13 cellular contexts compared by ENCODE assay signal in genomic region chr3:29153811-29154210, GRCh38.
DNase-seq lines count a peak whose midpoint lies in the region; ATAC-seq and TF ChIP-seq lines count a peak whose summit lies in the region.
"Had no signal": no experiment of that assay in that cellular context is flagged by ENCODE, and none has a peak within 500 bp of the region (broad histone marks: within the 10 kb centered on the region; RNA-seq: fewer than 3 reads in every experiment).

No MANE protein-coding gene starts in this region.

- no peak overlapping the region for H3K4me3 ChIP-seq in upper lobe of right lung
- H3K4me3 ChIP-seq: coronary artery, tibial artery had no signal

- H3K36me3 Mint-ChIP-seq in activated T-cell treated with anti-CD3 and anti-CD28 coated beads, Interleukin-2, amount 50 U/mL, for 72 hours (ENCODE audit: insufficient read depth in 2 of 2), result no peaks in the 10 kb centered on the region
- H3K36me3 Mint-ChIP-seq in stimulated activated memory B cell treated with anti-CD40 and anti-IgM and Interleukin-4, amounts not matched to agents 10 μg/mL and 1 μg/mL and 100 μg/mL, for 72 hours, result no peaks in the 10 kb centered on the region

- no peak overlapping the region for H3K4me3 Mint-ChIP-seq in activated T-cell treated with anti-CD3 and anti-CD28 coated beads, Interleukin-2, amount 50 U/mL, for 72 hours
- H3K4me3 Mint-ChIP-seq in stimulated activated memory B cell treated with anti-CD40 and anti-IgM and Interleukin-4, amounts not matched to agents 10 μg/mL and 1 μg/mL and 100 μg/mL, for 72 hours, result no peak overlapping the region

- no peak overlapping the region for H3K27ac ChIP-seq in upper lobe of right lung
- H3K27ac ChIP-seq: coronary artery, tibial artery had no signal

- peaks cover 20% of the 10 kb centered on the region for H3K27me3 Mint-ChIP-seq in activated T-cell treated with anti-CD3 and anti-CD28 coated beads, Interleukin-2, amount 50 U/mL, for 72 hours (ENCODE audit: low read depth)
- H3K27me3 Mint-ChIP-seq in stimulated activated memory B cell treated with anti-CD40 and anti-IgM and Interleukin-4, amounts not matched to agents 10 μg/mL and 1 μg/mL and 100 μg/mL, for 72 hours, result no peaks in the 10 kb centered on the region

- no peaks in the 10 kb centered on the region for H3K4me1 ChIP-seq in upper lobe of right lung
- H3K4me1 ChIP-seq: tibial artery had no signal

- peak; percentile 5 to 10 for DNase-seq in stimulated activated CD4-positive, alpha-beta T cell treated with anti-CD3 and anti-CD28 coated beads, Interleukin-15, amount 100 ng/mL, for 48 hours (ENCODE audit: low read depth in 2 of 2)
- no peak for DNase-seq in stimulated activated CD4-positive, alpha-beta T cell treated with anti-CD3 and anti-CD28 coated beads, Interleukin-4, amount 100 ng/mL, for 1 hour
- DNase-seq in activated T-cell treated with anti-CD3 and anti-CD28 coated beads, Interleukin-2, amount 50 U/mL, for 72 hours, result peak; percentile 44 to 48
- DNase-seq in upper lobe of right lung (no peak), left ventricle myocardium superior (no peak), EL (no peak)
- DNase-seq: hippocampal formation, NCI-H1105 treated with DMSO at 0.1 percent for 48 hours, RPMI8226, tibial artery had no signal

- ATAC-seq in HG03354 (IDR thresholded peaks at IDR 0.05; ENCODE audit: poor library complexity, severe bottlenecking, unreplicated experiment) (peak; percentile 86), upper lobe of right lung (peak; percentile 36), left ventricle myocardium superior (no peak)
- ATAC-seq in activated T-cell treated with anti-CD3 and anti-CD28 coated beads, Interleukin-2, amount 50 U/mL, for 72 hours (replicated peaks in 1 of 2), result peak; percentile 76 to 79
- ATAC-seq in stimulated activated memory B cell treated with anti-CD40 and anti-IgM and Interleukin-4, amounts not matched to agents 10 μg/mL and 1 μg/mL and 100 μg/mL, for 72 hours, result no peak

- intact Hi-C loops in upper lobe of right lung (cut with DNase I), result no loop called here
- intact Hi-C loops in left ventricle myocardium superior (cut with micrococcal nuclease), result no loop called here

- peaks cover 10% of the 10 kb centered on the region for H3K4me1 Mint-ChIP-seq in activated T-cell treated with anti-CD3 and anti-CD28 coated beads, Interleukin-2, amount 50 U/mL, for 72 hours (ENCODE audit: low read depth)
- no peaks in the 10 kb centered on the region for H3K4me1 Mint-ChIP-seq in stimulated activated memory B cell treated with anti-CD40 and anti-IgM and Interleukin-4, amounts not matched to agents 10 μg/mL and 1 μg/mL and 100 μg/mL, for 72 hours

- peaks cover 0 to 3% of the 10 kb centered on the region in 2 donors for H3K9me3 Mint-ChIP-seq in activated T-cell treated with anti-CD3 and anti-CD28 coated beads, Interleukin-2, amount 50 U/mL, for 72 hours
- H3K9me3 Mint-ChIP-seq in stimulated activated memory B cell treated with anti-CD40 and anti-IgM and Interleukin-4, amounts not matched to agents 10 μg/mL and 1 μg/mL and 100 μg/mL, for 72 hours, result no peaks in the 10 kb centered on the region

- H3K27me3 ChIP-seq in upper lobe of right lung, result no peaks in the 10 kb centered on the region
- H3K27me3 ChIP-seq: tibial artery had no signal

- no peaks in the 10 kb centered on the region for H3K9me3 ChIP-seq in upper lobe of right lung
- H3K9me3 ChIP-seq: tibial artery had no signal

- no peak for TF ChIP-seq CTCF in upper lobe of right lung (IDR thresholded peaks at IDR 0.05)

- no peak overlapping the region for H3K27ac Mint-ChIP-seq in activated T-cell treated with anti-CD3 and anti-CD28 coated beads, Interleukin-2, amount 50 U/mL, for 72 hours
- H3K27ac Mint-ChIP-seq in stimulated activated memory B cell treated with anti-CD40 and anti-IgM and Interleukin-4, amounts not matched to agents 10 μg/mL and 1 μg/mL and 100 μg/mL, for 72 hours, result no peak overlapping the region

- H3K36me3 ChIP-seq in upper lobe of right lung, result no peaks in the 10 kb centered on the region
- H3K36me3 ChIP-seq: tibial artery had no signal

Comparison
In these comparisons a context has a peak if more than half of its experiments do, and no peak if none do; other contexts are left out.
1. DNase-seq: peak in stimulated activated CD4-positive, alpha-beta T cell treated with anti-CD3 and anti-CD28 coated beads, Interleukin-15, amount 100 ng/mL, for 48 hours (2 of 2) and activated T-cell treated with anti-CD3 and anti-CD28 coated beads, Interleukin-2, amount 50 U/mL, for 72 hours (2 of 2); none in stimulated activated CD4-positive, alpha-beta T cell treated with anti-CD3 and anti-CD28 coated beads, Interleukin-4, amount 100 ng/mL, for 1 hour (single experiment), upper lobe of right lung (single experiment), left ventricle myocardium superior (single experiment) and EL (single experiment).
2. ATAC-seq: peak in HG03354 (single experiment), activated T-cell treated with anti-CD3 and anti-CD28 coated beads, Interleukin-2, amount 50 U/mL, for 72 hours (2 of 2) and upper lobe of right lung (single experiment); none in left ventricle myocardium superior (single experiment) and stimulated activated memory B cell treated with anti-CD40 and anti-IgM and Interleukin-4, amounts not matched to agents 10 μg/mL and 1 μg/mL and 100 μg/mL, for 72 hours (single experiment).